ENCODE assay signal across 8 cellular contexts in genomic region chr10:13586676-13587355, GRCh38. TPM values are rescaled to one million over a fixed set of nuclear protein-coding genes. Genes with fewer than 3 reads are reported as not detected.
DNase-seq lines count a peak whose midpoint lies in the region; ATAC-seq and TF ChIP-seq lines count a peak whose summit lies in the region.

Gene PRPF18, plus strand, starts transcription at chr10:13586965. Its CDS starts 122 bp downstream, at chr10:13587087.

- DNase-seq in AG10803 (ENCODE audit: low read depth) (peak; percentile 92), NCI-H226 (peak; percentile 89), WTC11 (ENCODE audit: low spot score) (peak; percentile 94), cardiac fibroblast (ENCODE audit: low read depth in 2 of 2) (peak; percentile 94 to 95), iPS-NIHi7 (ENCODE audit: extremely low spot score) (peak; percentile 99), smooth muscle cell (lab: John Stamatoyannopoulos, UW; ENCODE audit: unreplicated experiment) (peak; percentile 46)

- peak within 1 kb of the TSS; percentile 97 for H2AFZ ChIP-seq in smooth muscle cell (ENCODE audit: low read depth)

- peak within 1 kb of the TSS; percentile 100 for H3K4me3 ChIP-seq in AG10803 (ENCODE audit: low read length)
- peak within 1 kb of the TSS; percentile 95 to 99 for H3K4me3 ChIP-seq in cardiac fibroblast (replicated peaks in 1 of 2; ENCODE audit: low read depth in 2 of 2, low read length in 2 of 2)
- peak within 1 kb of the TSS; percentile 90 for H3K4me3 ChIP-seq in smooth muscle cell

- peaks cover 11% of the 10 kb centered on the region for H3K27me3 Mint-ChIP-seq in WTC11 (ENCODE audit: low read depth)

- H3K27ac Mint-ChIP-seq in WTC11, result no peak within 1 kb of the TSS; the same call in 1 of the 2 replicates

- no peak within 1 kb of the TSS for H3K27ac ChIP-seq in smooth muscle cell (ENCODE audit: low read depth)

- in situ Hi-C loops in GM18951 (cut with MboI; ENCODE audit: low sequenced_read_pairs, unreplicated experiment), result no loop called here

- no peaks in the 10 kb centered on the region for H3K9me3 Mint-ChIP-seq in WTC11

- peak within 1 kb of the TSS; percentile 100 for H3K4me2 ChIP-seq in smooth muscle cell

- POLR2A ChIA-PET in WTC11 (lab: Charles Lee), result no interaction called here

- ATAC-seq in HG03196 (IDR thresholded peaks at IDR 0.05; ENCODE audit: unreplicated experiment) (peak; percentile 99), WTC11 (peak; percentile 97)

- H3K4me3 Mint-ChIP-seq in WTC11, result peak within 1 kb of the TSS; percentile 100

- H3K9ac ChIP-seq in smooth muscle cell (ENCODE audit: low read depth), result peak within 1 kb of the TSS; percentile 78

- CTCF ChIA-PET in WTC11 (lab: Charles Lee), result interaction anchor here (0.5 to 2.8 kb wide), 21 partner anchors 9 to 494 kb away, joined by 3 to 14 read pairs (median 3); partner anchors contain the start of gene MCM10

- TF ChIP-seq POLR2A in GM18951 (IDR thresholded peaks at IDR 0.05; ENCODE audit: extremely low read depth, insufficient read depth, insufficient read length), result peak; percentile 73

- H3K36me3 ChIP-seq in smooth muscle cell (ENCODE audit: low read depth), result no peaks in the 10 kb centered on the region

- no peaks in the 10 kb centered on the region for H3F3A ChIP-seq in smooth muscle cell (ENCODE audit: low read depth)

- no peaks in the 10 kb centered on the region for H3K36me3 Mint-ChIP-seq in WTC11

- peaks cover 14% of the 10 kb centered on the region for H3K4me1 Mint-ChIP-seq in WTC11

- peaks cover 10% of the 10 kb centered on the region for H3K27me3 ChIP-seq in smooth muscle cell (ENCODE audit: low read depth)

- peaks cover 34% of the 10 kb centered on the region for H3K79me2 ChIP-seq in smooth muscle cell (ENCODE audit: low read depth)

- H3K4me1 ChIP-seq in smooth muscle cell (ENCODE audit: low read depth), result no peaks in the 10 kb centered on the region

- under 1% methylated on average over 38 of the region's 38 CpGs for WGBS in smooth muscle cell (ENCODE audit: low lambda C conversion rate)

- H4K20me1 ChIP-seq in smooth muscle cell (ENCODE audit: low read depth), result peaks cover 19% of the 10 kb centered on the region

- TF ChIP-seq CTCF in AG10803 (conservative IDR thresholded peaks at IDR 0.05; ENCODE audit: low read length) (peak; percentile 95), WTC11 (IDR thresholded peaks at IDR 0.05) (peak; percentile 71), cardiac fibroblast (IDR thresholded peaks at IDR 0.05; ENCODE audit: low read depth, low read length) (peak; percentile 96), smooth muscle cell (IDR thresholded peaks at IDR 0.05; ENCODE audit: borderline replicate concordance, insufficient read depth, poor library complexity, severe bottlenecking) (peak; percentile 89)

- H3K9me3 ChIP-seq in smooth muscle cell (replicated peaks; ENCODE audit: low read depth), result no peaks in the 10 kb centered on the region

TF ChIP-seq in WTC11, 78 proteins besides CTCF, POLR2A, EP300 and RAD21 (continues in another document):
- TF ChIP-seq ZNF396 (CRISPR knock-in tag; IDR thresholded peaks at IDR 0.05; ENCODE audit: borderline replicate concordance) (no peak), ZNF416 (CRISPR knock-in tag; IDR thresholded peaks at IDR 0.05) (0 out of 2 replicates have a peak, but pooled peaks have one; percentile 3), TEAD4 (CRISPR knock-in tag; IDR thresholded peaks at IDR 0.05) (no peak), CREM (CRISPR knock-in tag; IDR thresholded peaks at IDR 0.05) (0 out of 2 replicates have a peak, but pooled peaks have one; percentile 31), ZNF219 (CRISPR knock-in tag; IDR thresholded peaks at IDR 0.05; ENCODE audit: borderline replicate concordance) (no peak), SP1 (CRISPR knock-in tag; conservative IDR thresholded peaks at IDR 0.05) (peak; percentile 61; the same call in 1 of the 2 replicates), FOXK1 (CRISPR knock-in tag; IDR thresholded peaks at IDR 0.05) (peak; percentile 91), GRHL2 (CRISPR knock-in tag; IDR thresholded peaks at IDR 0.05; ENCODE audit: insufficient replicate concordance, severe bottlenecking) (no peak), MAX (CRISPR knock-in tag; IDR thresholded peaks at IDR 0.05) (peak; percentile 48; the same call in 1 of the 2 replicates)
- TF ChIP-seq, protein P1, sequence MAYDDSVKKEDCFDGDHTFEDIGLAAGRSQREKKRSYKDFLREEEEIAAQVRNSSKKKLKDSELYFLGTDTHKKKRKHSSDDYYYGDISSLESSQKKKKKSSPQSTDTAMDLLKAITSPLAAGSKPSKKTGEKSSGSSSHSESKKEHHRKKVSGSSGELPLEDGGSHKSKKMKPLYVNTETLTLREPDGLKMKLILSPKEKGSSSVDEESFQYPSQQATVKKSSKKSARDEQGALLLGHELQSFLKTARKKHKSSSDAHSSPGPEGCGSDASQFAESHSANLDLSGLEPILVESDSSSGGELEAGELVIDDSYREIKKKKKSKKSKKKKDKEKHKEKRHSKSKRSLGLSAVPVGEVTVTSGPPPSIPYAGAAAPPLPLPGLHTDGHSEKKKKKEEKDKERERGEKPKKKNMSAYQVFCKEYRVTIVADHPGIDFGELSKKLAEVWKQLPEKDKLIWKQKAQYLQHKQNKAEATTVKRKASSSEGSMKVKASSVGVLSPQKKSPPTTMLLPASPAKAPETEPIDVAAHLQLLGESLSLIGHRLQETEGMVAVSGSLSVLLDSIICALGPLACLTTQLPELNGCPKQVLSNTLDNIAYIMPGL (CRISPR knock-in tag; IDR thresholded peaks at IDR 0.05), result 0 out of 2 replicates have a peak, but pooled peaks have one; percentile 35
- TF ChIP-seq, protein P2, sequence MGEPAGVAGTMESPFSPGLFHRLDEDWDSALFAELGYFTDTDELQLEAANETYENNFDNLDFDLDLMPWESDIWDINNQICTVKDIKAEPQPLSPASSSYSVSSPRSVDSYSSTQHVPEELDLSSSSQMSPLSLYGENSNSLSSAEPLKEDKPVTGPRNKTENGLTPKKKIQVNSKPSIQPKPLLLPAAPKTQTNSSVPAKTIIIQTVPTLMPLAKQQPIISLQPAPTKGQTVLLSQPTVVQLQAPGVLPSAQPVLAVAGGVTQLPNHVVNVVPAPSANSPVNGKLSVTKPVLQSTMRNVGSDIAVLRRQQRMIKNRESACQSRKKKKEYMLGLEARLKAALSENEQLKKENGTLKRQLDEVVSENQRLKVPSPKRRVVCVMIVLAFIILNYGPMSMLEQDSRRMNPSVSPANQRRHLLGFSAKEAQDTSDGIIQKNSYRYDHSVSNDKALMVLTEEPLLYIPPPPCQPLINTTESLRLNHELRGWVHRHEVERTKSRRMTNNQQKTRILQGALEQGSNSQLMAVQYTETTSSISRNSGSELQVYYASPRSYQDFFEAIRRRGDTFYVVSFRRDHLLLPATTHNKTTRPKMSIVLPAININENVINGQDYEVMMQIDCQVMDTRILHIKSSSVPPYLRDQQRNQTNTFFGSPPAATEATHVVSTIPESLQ (CRISPR knock-in tag; IDR thresholded peaks at IDR 0.05), result no peak
- TF ChIP-seq, protein P3, sequence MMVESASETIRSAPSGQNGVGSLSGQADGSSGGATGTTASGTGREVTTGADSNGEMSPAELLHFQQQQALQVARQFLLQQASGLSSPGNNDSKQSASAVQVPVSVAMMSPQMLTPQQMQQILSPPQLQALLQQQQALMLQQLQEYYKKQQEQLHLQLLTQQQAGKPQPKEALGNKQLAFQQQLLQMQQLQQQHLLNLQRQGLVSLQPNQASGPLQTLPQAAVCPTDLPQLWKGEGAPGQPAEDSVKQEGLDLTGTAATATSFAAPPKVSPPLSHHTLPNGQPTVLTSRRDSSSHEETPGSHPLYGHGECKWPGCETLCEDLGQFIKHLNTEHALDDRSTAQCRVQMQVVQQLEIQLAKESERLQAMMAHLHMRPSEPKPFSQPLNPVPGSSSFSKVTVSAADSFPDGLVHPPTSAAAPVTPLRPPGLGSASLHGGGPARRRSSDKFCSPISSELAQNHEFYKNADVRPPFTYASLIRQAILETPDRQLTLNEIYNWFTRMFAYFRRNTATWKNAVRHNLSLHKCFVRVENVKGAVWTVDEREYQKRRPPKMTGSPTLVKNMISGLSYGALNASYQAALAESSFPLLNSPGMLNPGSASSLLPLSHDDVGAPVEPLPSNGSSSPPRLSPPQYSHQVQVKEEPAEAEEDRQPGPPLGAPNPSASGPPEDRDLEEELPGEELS (CRISPR knock-in tag; IDR thresholded peaks at IDR 0.05), result peak; percentile 39; the same call in 1 of the 2 replicates
- TF ChIP-seq, protein P4, sequence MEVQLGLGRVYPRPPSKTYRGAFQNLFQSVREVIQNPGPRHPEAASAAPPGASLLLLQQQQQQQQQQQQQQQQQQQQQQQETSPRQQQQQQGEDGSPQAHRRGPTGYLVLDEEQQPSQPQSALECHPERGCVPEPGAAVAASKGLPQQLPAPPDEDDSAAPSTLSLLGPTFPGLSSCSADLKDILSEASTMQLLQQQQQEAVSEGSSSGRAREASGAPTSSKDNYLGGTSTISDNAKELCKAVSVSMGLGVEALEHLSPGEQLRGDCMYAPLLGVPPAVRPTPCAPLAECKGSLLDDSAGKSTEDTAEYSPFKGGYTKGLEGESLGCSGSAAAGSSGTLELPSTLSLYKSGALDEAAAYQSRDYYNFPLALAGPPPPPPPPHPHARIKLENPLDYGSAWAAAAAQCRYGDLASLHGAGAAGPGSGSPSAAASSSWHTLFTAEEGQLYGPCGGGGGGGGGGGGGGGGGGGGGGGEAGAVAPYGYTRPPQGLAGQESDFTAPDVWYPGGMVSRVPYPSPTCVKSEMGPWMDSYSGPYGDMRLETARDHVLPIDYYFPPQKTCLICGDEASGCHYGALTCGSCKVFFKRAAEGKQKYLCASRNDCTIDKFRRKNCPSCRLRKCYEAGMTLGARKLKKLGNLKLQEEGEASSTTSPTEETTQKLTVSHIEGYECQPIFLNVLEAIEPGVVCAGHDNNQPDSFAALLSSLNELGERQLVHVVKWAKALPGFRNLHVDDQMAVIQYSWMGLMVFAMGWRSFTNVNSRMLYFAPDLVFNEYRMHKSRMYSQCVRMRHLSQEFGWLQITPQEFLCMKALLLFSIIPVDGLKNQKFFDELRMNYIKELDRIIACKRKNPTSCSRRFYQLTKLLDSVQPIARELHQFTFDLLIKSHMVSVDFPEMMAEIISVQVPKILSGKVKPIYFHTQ (CRISPR knock-in tag; IDR thresholded peaks at IDR 0.05), result no peak

RNA-seq across cellular contexts. Expression of gene PRPF18, which starts in this region (rescaled TPM):
- total RNA-seq in WTC11 (2021), result 11.5 to 13.4 TPM (median 11.8 TPM) in 3 replicates
- 31.1 and 36.9 TPM in 2 replicates for total RNA-seq in smooth muscle cell
- 21.6 and 22.4 TPM in 2 replicates for polyA plus RNA-seq in smooth muscle cell

Comparison
In these comparisons a context has a peak if more than half of its experiments do, and no peak if none do; other contexts are left out.
1. DNase-seq: peak in every context shown above with its lines; median percentile 99 in iPS-NIHi7; 94 in cardiac fibroblast; 94 in WTC11; 92 in AG10803; 89 in NCI-H226; 46 in smooth muscle cell.